In genomic region chr12:95115641-95116040, GRCh38 we compare ENCODE assay signal across 16 cellular contexts.
"Had no signal": no experiment of that assay in that cellular context is flagged by ENCODE, and none has a peak within 500 bp of the region (broad histone marks: within the 10 kb centered on the region; RNA-seq: fewer than 3 reads in every experiment).

No MANE protein-coding gene starts in this region.

- H3K9me3 Mint-ChIP-seq: activated naive CD4-positive, alpha-beta T cell treated with anti-CD3 and anti-CD28 coated beads, Interleukin-2, amount 10 ng/mL, durations not matched to agents 7 days and 5 days; activated T-helper 17 cell treated with anti-CD3 and anti-CD28 coated beads, Interleukin-2, amount 50 U/mL, for 72 hours; immature natural killer cell; natural killer cell; T-helper 1 cell treated with Interleukin-12 subunit alpha and Interleukin-12 subunit beta and Interleukin-4 antibody, amounts not matched to agents 30 μg/mL and 1 μg/mL, for 36 hours had no signal

- H3K36me3 ChIP-seq: thoracic aorta had no signal

- ATAC-seq: left colon, mucosa of descending colon, natural killer cell had no signal

- H3K27ac ChIP-seq: psoas muscle had no signal

- H3K27ac Mint-ChIP-seq: activated naive CD4-positive, alpha-beta T cell treated with anti-CD3 and anti-CD28 coated beads, Interleukin-2, amount 10 ng/mL, durations not matched to agents 7 days and 5 days; immature natural killer cell; natural killer cell; T-helper 1 cell treated with Interleukin-12 subunit alpha and Interleukin-12 subunit beta and Interleukin-4 antibody, amounts not matched to agents 30 μg/mL and 1 μg/mL, for 36 hours had no signal

- FAIRE-seq: urothelium cell line had no signal

- H3K27me3 ChIP-seq: stomach had no signal

- DNase-seq: activated CD4-positive, alpha-beta T cell treated with anti-CD3 and anti-CD28 coated beads for 48 hours; activated naive CD4-positive, alpha-beta T cell treated with anti-CD3 and anti-CD28 coated beads, Interleukin-2, amount 10 ng/mL, durations not matched to agents 7 days and 5 days; central memory CD4-positive, alpha-beta T cell; effector memory CD4-positive, alpha-beta T cell; immature natural killer cell; left colon; mucosa of descending colon; natural killer cell; psoas muscle; stimulated activated CD4-positive, alpha-beta T cell treated with anti-CD3 and anti-CD28 coated beads, Interleukin-15, amount 100 ng/mL, for 24 hours; stimulated activated CD4-positive, alpha-beta T cell treated with anti-CD3 and anti-CD28 coated beads, Interleukin-4, amount 100 ng/mL, for 24 hours; stomach had no signal

- H3K27me3 Mint-ChIP-seq: activated naive CD4-positive, alpha-beta T cell treated with anti-CD3 and anti-CD28 coated beads, Interleukin-2, amount 10 ng/mL, durations not matched to agents 7 days and 5 days; activated T-helper 17 cell treated with anti-CD3 and anti-CD28 coated beads, Interleukin-2, amount 50 U/mL, for 72 hours had no signal

- H3K36me3 Mint-ChIP-seq: activated naive CD4-positive, alpha-beta T cell treated with anti-CD3 and anti-CD28 coated beads, Interleukin-2, amount 10 ng/mL, durations not matched to agents 7 days and 5 days; immature natural killer cell; natural killer cell had no signal

- H3K9me3 ChIP-seq: mucosa of descending colon, psoas muscle, stomach, thoracic aorta had no signal

- H3K4me3 Mint-ChIP-seq: activated naive CD4-positive, alpha-beta T cell treated with anti-CD3 and anti-CD28 coated beads, Interleukin-2, amount 10 ng/mL, durations not matched to agents 7 days and 5 days; immature natural killer cell; natural killer cell; T-helper 1 cell treated with Interleukin-12 subunit alpha and Interleukin-12 subunit beta and Interleukin-4 antibody, amounts not matched to agents 30 μg/mL and 1 μg/mL, for 36 hours had no signal

- H3K4me1 Mint-ChIP-seq: immature natural killer cell, natural killer cell had no signal

- H3K4me3 ChIP-seq: mucosa of descending colon, psoas muscle, stomach, thoracic aorta had no signal
